In the genomic region with DNA sequence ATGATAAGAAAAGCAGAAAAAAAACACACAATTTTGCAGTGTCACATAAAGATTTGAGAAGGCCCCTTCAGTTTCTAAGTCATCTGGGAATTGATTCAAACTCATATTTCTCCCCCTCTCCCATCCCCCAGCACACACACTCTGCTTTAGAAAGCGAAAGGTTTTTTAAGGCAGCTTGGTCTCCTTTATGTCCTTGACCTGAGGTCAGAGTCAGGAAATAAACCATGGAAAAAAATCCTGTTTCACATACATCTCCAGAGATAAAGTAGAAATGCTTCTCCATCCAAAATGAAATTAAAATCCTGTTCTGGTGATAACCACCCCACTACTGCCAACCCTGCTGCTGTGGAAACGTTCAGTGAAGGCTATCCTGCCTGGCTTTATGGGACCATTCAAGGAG, we compare ENCODE assay signal across 1 cellular context.
TF ChIP-seq lines count a peak whose summit lies in the region.

No MANE protein-coding gene starts in this region.

TF ChIP-seq in IMR-90, 13 proteins besides CTCF, POLR2A, EP300 and RAD21 (continued from another document):
- TF ChIP-seq, protein P1, sequence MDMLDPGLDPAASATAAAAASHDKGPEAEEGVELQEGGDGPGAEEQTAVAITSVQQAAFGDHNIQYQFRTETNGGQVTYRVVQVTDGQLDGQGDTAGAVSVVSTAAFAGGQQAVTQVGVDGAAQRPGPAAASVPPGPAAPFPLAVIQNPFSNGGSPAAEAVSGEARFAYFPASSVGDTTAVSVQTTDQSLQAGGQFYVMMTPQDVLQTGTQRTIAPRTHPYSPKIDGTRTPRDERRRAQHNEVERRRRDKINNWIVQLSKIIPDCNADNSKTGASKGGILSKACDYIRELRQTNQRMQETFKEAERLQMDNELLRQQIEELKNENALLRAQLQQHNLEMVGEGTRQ (IDR thresholded peaks at IDR 0.05; ENCODE audit: low read depth, low read length): no peak
- TF ChIP-seq RCOR1 (IDR thresholded peaks at IDR 0.05; ENCODE audit: insufficient replicate concordance, low read length) (no peak), NFE2L2 (IDR thresholded peaks at IDR 0.05; ENCODE audit: low read depth, low read length) (no peak), MXI1 (IDR thresholded peaks at IDR 0.05; ENCODE audit: borderline replicate concordance, low read depth, low read length) (no peak)
- TF ChIP-seq, protein P2, sequence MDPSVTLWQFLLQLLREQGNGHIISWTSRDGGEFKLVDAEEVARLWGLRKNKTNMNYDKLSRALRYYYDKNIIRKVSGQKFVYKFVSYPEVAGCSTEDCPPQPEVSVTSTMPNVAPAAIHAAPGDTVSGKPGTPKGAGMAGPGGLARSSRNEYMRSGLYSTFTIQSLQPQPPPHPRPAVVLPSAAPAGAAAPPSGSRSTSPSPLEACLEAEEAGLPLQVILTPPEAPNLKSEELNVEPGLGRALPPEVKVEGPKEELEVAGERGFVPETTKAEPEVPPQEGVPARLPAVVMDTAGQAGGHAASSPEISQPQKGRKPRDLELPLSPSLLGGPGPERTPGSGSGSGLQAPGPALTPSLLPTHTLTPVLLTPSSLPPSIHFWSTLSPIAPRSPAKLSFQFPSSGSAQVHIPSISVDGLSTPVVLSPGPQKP (IDR thresholded peaks at IDR 0.05; ENCODE audit: borderline replicate concordance, low read depth, low read length): no peak
